ENCODE assay signal across 1 cellular context in the genomic region with DNA sequence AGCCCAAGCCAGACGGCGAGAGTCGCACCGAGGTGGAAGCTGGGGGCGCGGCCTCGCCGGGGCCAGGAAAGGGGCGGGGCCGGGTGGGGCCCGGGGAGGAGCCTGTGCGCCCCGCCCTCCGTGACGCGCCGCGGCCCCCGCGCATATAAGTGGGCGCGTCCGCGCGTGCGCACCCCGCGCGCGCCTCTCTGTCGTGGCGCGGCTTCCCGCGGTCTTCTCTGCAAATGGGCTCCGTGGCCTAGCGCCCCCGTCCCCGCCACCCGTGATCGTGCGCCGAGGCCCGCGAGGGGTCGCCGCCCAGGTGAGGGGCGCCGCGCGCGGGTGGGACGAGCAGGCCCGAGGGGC.
TF ChIP-seq lines count a peak whose summit lies in the region.

A gene with protein sequence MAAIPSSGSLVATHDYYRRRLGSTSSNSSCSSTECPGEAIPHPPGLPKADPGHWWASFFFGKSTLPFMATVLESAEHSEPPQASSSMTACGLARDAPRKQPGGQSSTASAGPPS (plus strand): TSS at position 172 of the 345 bp plus-strand sequence. CDS start 544 bp downstream, outside the sequence.

TF ChIP-seq in K562, 482 proteins besides CTCF, POLR2A, EP300 and RAD21 (continued from another document and continues in another):
- TF ChIP-seq, protein P1, sequence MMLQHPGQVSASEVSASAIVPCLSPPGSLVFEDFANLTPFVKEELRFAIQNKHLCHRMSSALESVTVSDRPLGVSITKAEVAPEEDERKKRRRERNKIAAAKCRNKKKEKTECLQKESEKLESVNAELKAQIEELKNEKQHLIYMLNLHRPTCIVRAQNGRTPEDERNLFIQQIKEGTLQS (IDR thresholded peaks at IDR 0.05) = no peak
- TF ChIP-seq, protein P1 (CRISPR knock-in tag; conservative IDR thresholded peaks at IDR 0.05) = no peak
- TF ChIP-seq E2F3 (CRISPR knock-in tag; IDR thresholded peaks at IDR 0.05) (no peak), FOXA1 (IDR thresholded peaks at IDR 0.05; ENCODE audit: borderline replicate concordance) (no peak), DNMT1 (IDR thresholded peaks at IDR 0.05) (no peak), RFX7 (CRISPR knock-in tag; IDR thresholded peaks at IDR 0.05) (no peak), TAF1 (IDR thresholded peaks at IDR 0.05; ENCODE audit: control insufficient read depth, extremely low read depth, insufficient read depth, low read length, severe bottlenecking) (peak; percentile 85), KLF1 (tag; IDR thresholded peaks at IDR 0.05) (no peak), ZC3H11A (IDR thresholded peaks at IDR 0.05; ENCODE audit: low read depth, low read length) (no peak), TAL1 (IDR thresholded peaks at IDR 0.05) (no peak), PCBP1 (IDR thresholded peaks at IDR 0.05; ENCODE audit: low read depth, low read length, poor library complexity, severe bottlenecking) (no peak), EP400 (IDR thresholded peaks at IDR 0.05) (no peak), MYC (IDR thresholded peaks at IDR 0.05; ENCODE audit: low read depth, low read length) (no peak), MYC (CRISPR knock-in tag; IDR thresholded peaks at IDR 0.05; ENCODE audit: borderline replicate concordance, low read depth) (no peak), RBFOX2 (IDR thresholded peaks at IDR 0.05; ENCODE audit: low read depth, low read length) (peak; percentile 85), ZNF217 (CRISPR knock-in tag; IDR thresholded peaks at IDR 0.05) (no peak), ZNF124 (CRISPR knock-in tag; IDR thresholded peaks at IDR 0.05) (no peak), HSF4 (CRISPR knock-in tag; IDR thresholded peaks at IDR 0.05; ENCODE audit: borderline replicate concordance) (no peak), NFXL1 (CRISPR knock-in tag; IDR thresholded peaks at IDR 0.05) (no peak), CREBBP (IDR thresholded peaks at IDR 0.05; ENCODE audit: low read depth, low read length) (no peak), NRF1 (conservative IDR thresholded peaks at IDR 0.05 in 1 of 2, IDR thresholded peaks at IDR 0.05 in 1 of 2) (peak; percentile 86 to 87; a peak in 3 of 4 replicates), ZNF146 (CRISPR knock-in tag; IDR thresholded peaks at IDR 0.05; ENCODE audit: unreplicated experiment) (no peak), POLR2B (IDR thresholded peaks at IDR 0.05; ENCODE audit: low read depth, partially characterized antibody) (peak; percentile 52), HNRNPH1 (optimal IDR thresholded peaks at IDR 0.05; ENCODE audit: low read depth, low read length) (no peak), TCFL5 (CRISPR knock-in tag; conservative IDR thresholded peaks at IDR 0.05) (no peak), KDM2B (CRISPR knock-in tag; IDR thresholded peaks at IDR 0.05) (no peak), ZNF311 (CRISPR knock-in tag; IDR thresholded peaks at IDR 0.05) (no peak), TAF15 (IDR thresholded peaks at IDR 0.05; ENCODE audit: low read depth, low read length) (no peak), CSDE1 (IDR thresholded peaks at IDR 0.05) (no peak), ZKSCAN8 (CRISPR knock-in tag; IDR thresholded peaks at IDR 0.05) (no peak), ZNF239 (CRISPR knock-in tag; IDR thresholded peaks at IDR 0.05) (no peak), SLC30A9 (CRISPR knock-in tag; IDR thresholded peaks at IDR 0.05) (no peak), ZNF212 (CRISPR knock-in tag; IDR thresholded peaks at IDR 0.05) (no peak), NR2C1 (IDR thresholded peaks at IDR 0.05) (no peak), NR2C1 (tag; IDR thresholded peaks at IDR 0.05) (no peak), ZFP1 (CRISPR knock-in tag; IDR thresholded peaks at IDR 0.05) (no peak), EWSR1 (IDR thresholded peaks at IDR 0.05; ENCODE audit: borderline replicate concordance, low read depth, partially characterized antibody) (no peak), HNRNPK (IDR thresholded peaks at IDR 0.05; ENCODE audit: low read depth, low read length, poor library complexity, severe bottlenecking) (no peak), ZNF57 (CRISPR knock-in tag; IDR thresholded peaks at IDR 0.05) (no peak), PYGO2 (tag; IDR thresholded peaks at IDR 0.05) (no peak), BHLHE40 (IDR thresholded peaks at IDR 0.05; ENCODE audit: low read length) (peak; percentile 44), KDM5B (IDR thresholded peaks at IDR 0.05; ENCODE audit: insufficient replicate concordance, low read depth, low read length) (peak; percentile 94), SPI1 (IDR thresholded peaks at IDR 0.05; ENCODE audit: borderline replicate concordance, low read depth, low read length) (no peak), POLR2H (tag; IDR thresholded peaks at IDR 0.05; ENCODE audit: low read depth) (peak; percentile 93), ZBED1 (IDR thresholded peaks at IDR 0.05) (peak; percentile 57; the same call in 1 of the 2 replicates), ZNF23 (CRISPR knock-in tag; IDR thresholded peaks at IDR 0.05) (no peak), ASH1L (IDR thresholded peaks at IDR 0.05; ENCODE audit: borderline replicate concordance, low read depth, partially characterized antibody) (no peak), ARID1B (IDR thresholded peaks at IDR 0.05) (no peak), ZNF263 (CRISPR knock-in tag; IDR thresholded peaks at IDR 0.05; ENCODE audit: borderline replicate concordance) (no peak), RBM22 (IDR thresholded peaks at IDR 0.05; ENCODE audit: low read depth, low read length, poor library complexity, severe bottlenecking) (peak; percentile 10), SP2 (IDR thresholded peaks at IDR 0.05; ENCODE audit: extremely low read depth, low read depth, low read length, poor library complexity, severe bottlenecking) (no peak), CBX2 (IDR thresholded peaks at IDR 0.05; ENCODE audit: insufficient read depth, low read length, poor library complexity, severe bottlenecking) (no peak), ZNF354B (CRISPR knock-in tag; IDR thresholded peaks at IDR 0.05) (no peak), CHCHD3 (CRISPR knock-in tag; IDR thresholded peaks at IDR 0.05) (no peak), SMAD3 (CRISPR knock-in tag; conservative IDR thresholded peaks at IDR 0.05) (no peak), ZSCAN32 (CRISPR knock-in tag; IDR thresholded peaks at IDR 0.05) (no peak), SMARCE1 (IDR thresholded peaks at IDR 0.05) (no peak), MYBL2 (IDR thresholded peaks at IDR 0.05; ENCODE audit: low read depth) (no peak), MYBL2 (CRISPR knock-in tag; IDR thresholded peaks at IDR 0.05; ENCODE audit: borderline replicate concordance) (no peak), CCNT2 (IDR thresholded peaks at IDR 0.05; ENCODE audit: borderline replicate concordance, extremely low read depth, insufficient read length, low read depth, low read length) (no peak)
- TF ChIP-seq, protein P2, sequence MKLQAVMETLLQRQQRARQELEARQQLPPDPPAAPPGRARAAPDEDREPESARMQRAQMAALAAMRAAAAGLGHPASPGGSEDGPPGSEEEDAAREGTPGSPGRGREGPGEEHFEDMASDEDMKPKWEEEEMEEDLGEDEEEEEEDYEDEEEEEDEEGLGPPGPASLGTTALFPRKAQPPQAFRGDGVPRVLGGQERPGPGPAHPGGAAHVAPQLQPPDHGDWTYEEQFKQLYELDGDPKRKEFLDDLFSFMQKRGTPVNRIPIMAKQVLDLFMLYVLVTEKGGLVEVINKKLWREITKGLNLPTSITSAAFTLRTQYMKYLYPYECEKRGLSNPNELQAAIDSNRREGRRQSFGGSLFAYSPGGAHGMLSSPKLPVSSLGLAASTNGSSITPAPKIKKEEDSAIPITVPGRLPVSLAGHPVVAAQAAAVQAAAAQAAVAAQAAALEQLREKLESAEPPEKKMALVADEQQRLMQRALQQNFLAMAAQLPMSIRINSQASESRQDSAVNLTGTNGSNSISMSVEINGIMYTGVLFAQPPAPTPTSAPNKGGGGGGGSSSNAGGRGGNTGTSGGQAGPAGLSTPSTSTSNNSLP (IDR thresholded peaks at IDR 0.05; ENCODE audit: borderline replicate concordance, low read depth, low read length) = no peak
- TF ChIP-seq, protein P3, sequence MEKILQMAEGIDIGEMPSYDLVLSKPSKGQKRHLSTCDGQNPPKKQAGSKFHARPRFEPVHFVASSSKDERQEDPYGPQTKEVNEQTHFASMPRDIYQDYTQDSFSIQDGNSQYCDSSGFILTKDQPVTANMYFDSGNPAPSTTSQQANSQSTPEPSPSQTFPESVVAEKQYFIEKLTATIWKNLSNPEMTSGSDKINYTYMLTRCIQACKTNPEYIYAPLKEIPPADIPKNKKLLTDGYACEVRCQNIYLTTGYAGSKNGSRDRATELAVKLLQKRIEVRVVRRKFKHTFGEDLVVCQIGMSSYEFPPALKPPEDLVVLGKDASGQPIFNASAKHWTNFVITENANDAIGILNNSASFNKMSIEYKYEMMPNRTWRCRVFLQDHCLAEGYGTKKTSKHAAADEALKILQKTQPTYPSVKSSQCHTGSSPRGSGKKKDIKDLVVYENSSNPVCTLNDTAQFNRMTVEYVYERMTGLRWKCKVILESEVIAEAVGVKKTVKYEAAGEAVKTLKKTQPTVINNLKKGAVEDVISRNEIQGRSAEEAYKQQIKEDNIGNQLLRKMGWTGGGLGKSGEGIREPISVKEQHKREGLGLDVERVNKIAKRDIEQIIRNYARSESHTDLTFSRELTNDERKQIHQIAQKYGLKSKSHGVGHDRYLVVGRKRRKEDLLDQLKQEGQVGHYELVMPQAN (IDR thresholded peaks at IDR 0.05; ENCODE audit: borderline replicate concordance) = no peak
- TF ChIP-seq, protein P4, sequence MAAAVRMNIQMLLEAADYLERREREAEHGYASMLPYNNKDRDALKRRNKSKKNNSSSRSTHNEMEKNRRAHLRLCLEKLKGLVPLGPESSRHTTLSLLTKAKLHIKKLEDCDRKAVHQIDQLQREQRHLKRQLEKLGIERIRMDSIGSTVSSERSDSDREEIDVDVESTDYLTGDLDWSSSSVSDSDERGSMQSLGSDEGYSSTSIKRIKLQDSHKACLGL (CRISPR knock-in tag; IDR thresholded peaks at IDR 0.05; ENCODE audit: borderline replicate concordance, poor library complexity, severe bottlenecking) = no peak
- TF ChIP-seq, protein P5, sequence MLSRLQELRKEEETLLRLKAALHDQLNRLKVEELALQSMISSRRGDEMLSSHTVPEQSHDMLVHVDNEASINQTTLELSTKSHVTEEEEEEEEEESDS (CRISPR knock-in tag; IDR thresholded peaks at IDR 0.05) = no peak
- TF ChIP-seq, protein P6, sequence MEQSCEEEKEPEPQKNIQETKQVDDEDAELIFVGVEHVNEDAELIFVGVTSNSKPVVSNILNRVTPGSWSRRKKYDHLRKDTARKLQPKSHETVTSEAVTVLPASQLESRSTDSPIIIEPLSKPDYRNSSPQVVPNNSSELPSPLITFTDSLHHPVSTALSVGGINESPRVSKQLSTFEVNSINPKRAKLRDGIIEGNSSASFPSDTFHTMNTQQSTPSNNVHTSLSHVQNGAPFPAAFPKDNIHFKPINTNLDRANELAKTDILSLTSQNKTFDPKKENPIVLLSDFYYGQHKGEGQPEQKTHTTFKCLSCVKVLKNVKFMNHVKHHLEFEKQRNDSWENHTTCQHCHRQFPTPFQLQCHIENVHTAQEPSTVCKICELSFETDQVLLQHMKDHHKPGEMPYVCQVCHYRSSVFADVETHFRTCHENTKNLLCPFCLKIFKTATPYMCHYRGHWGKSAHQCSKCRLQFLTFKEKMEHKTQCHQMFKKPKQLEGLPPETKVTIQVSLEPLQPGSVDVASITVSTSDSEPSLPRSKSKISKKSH (CRISPR knock-in tag; IDR thresholded peaks at IDR 0.05) = no peak
- TF ChIP-seq, protein P7, sequence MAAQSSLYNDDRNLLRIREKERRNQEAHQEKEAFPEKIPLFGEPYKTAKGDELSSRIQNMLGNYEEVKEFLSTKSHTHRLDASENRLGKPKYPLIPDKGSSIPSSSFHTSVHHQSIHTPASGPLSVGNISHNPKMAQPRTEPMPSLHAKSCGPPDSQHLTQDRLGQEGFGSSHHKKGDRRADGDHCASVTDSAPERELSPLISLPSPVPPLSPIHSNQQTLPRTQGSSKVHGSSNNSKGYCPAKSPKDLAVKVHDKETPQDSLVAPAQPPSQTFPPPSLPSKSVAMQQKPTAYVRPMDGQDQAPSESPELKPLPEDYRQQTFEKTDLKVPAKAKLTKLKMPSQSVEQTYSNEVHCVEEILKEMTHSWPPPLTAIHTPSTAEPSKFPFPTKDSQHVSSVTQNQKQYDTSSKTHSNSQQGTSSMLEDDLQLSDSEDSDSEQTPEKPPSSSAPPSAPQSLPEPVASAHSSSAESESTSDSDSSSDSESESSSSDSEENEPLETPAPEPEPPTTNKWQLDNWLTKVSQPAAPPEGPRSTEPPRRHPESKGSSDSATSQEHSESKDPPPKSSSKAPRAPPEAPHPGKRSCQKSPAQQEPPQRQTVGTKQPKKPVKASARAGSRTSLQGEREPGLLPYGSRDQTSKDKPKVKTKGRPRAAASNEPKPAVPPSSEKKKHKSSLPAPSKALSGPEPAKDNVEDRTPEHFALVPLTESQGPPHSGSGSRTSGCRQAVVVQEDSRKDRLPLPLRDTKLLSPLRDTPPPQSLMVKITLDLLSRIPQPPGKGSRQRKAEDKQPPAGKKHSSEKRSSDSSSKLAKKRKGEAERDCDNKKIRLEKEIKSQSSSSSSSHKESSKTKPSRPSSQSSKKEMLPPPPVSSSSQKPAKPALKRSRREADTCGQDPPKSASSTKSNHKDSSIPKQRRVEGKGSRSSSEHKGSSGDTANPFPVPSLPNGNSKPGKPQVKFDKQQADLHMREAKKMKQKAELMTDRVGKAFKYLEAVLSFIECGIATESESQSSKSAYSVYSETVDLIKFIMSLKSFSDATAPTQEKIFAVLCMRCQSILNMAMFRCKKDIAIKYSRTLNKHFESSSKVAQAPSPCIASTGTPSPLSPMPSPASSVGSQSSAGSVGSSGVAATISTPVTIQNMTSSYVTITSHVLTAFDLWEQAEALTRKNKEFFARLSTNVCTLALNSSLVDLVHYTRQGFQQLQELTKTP (IDR thresholded peaks at IDR 0.05; ENCODE audit: low read depth in 1 of 2, partially characterized antibody in 2 of 2) = no peak
- TF ChIP-seq, protein P8, sequence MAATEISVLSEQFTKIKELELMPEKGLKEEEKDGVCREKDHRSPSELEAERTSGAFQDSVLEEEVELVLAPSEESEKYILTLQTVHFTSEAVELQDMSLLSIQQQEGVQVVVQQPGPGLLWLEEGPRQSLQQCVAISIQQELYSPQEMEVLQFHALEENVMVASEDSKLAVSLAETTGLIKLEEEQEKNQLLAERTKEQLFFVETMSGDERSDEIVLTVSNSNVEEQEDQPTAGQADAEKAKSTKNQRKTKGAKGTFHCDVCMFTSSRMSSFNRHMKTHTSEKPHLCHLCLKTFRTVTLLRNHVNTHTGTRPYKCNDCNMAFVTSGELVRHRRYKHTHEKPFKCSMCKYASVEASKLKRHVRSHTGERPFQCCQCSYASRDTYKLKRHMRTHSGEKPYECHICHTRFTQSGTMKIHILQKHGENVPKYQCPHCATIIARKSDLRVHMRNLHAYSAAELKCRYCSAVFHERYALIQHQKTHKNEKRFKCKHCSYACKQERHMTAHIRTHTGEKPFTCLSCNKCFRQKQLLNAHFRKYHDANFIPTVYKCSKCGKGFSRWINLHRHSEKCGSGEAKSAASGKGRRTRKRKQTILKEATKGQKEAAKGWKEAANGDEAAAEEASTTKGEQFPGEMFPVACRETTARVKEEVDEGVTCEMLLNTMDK (IDR thresholded peaks at IDR 0.05; ENCODE audit: borderline replicate concordance, insufficient read depth, low read depth, low read length, poor library complexity, severe bottlenecking) = no peak
